In genomic region chr22:44979154-44979553, GRCh38 we compare ENCODE assay signal across 1 cellular context.
TF ChIP-seq lines count a peak whose summit lies in the region.

No MANE protein-coding gene starts in this region.

TF ChIP-seq in WTC11, 78 proteins besides CTCF, POLR2A, EP300 and RAD21 (continued from another document):
- no peak for TF ChIP-seq CDX4 (CRISPR knock-in tag; IDR thresholded peaks at IDR 0.05; ENCODE audit: borderline replicate concordance)
- TF ChIP-seq EMX1 (CRISPR knock-in tag; IDR thresholded peaks at IDR 0.05): no peak
- no peak for TF ChIP-seq FOXJ3 (CRISPR knock-in tag; IDR thresholded peaks at IDR 0.05; ENCODE audit: borderline replicate concordance)
- no peak for TF ChIP-seq JUN (CRISPR knock-in tag; IDR thresholded peaks at IDR 0.05)
- no peak for TF ChIP-seq ETV6 (CRISPR knock-in tag; IDR thresholded peaks at IDR 0.05)
- TF ChIP-seq, protein P1, sequence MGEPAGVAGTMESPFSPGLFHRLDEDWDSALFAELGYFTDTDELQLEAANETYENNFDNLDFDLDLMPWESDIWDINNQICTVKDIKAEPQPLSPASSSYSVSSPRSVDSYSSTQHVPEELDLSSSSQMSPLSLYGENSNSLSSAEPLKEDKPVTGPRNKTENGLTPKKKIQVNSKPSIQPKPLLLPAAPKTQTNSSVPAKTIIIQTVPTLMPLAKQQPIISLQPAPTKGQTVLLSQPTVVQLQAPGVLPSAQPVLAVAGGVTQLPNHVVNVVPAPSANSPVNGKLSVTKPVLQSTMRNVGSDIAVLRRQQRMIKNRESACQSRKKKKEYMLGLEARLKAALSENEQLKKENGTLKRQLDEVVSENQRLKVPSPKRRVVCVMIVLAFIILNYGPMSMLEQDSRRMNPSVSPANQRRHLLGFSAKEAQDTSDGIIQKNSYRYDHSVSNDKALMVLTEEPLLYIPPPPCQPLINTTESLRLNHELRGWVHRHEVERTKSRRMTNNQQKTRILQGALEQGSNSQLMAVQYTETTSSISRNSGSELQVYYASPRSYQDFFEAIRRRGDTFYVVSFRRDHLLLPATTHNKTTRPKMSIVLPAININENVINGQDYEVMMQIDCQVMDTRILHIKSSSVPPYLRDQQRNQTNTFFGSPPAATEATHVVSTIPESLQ (CRISPR knock-in tag; IDR thresholded peaks at IDR 0.05): no peak
- TF ChIP-seq GTF2I (CRISPR knock-in tag; conservative IDR thresholded peaks at IDR 0.05): no peak
- TF ChIP-seq CBFB (CRISPR knock-in tag; IDR thresholded peaks at IDR 0.05; ENCODE audit: low read depth): no peak
- TF ChIP-seq ZBTB43 (CRISPR knock-in tag; IDR thresholded peaks at IDR 0.05): no peak
- no peak for TF ChIP-seq RORB (CRISPR knock-in tag; IDR thresholded peaks at IDR 0.05)
- TF ChIP-seq CREB1 (CRISPR knock-in tag; IDR thresholded peaks at IDR 0.05): no peak
- TF ChIP-seq ZNF416 (CRISPR knock-in tag; IDR thresholded peaks at IDR 0.05): no peak
- no peak for TF ChIP-seq TEAD4 (CRISPR knock-in tag; IDR thresholded peaks at IDR 0.05)
- no peak for TF ChIP-seq ZNF423 (CRISPR knock-in tag; IDR thresholded peaks at IDR 0.05)
- TF ChIP-seq HMGA2 (CRISPR knock-in tag; IDR thresholded peaks at IDR 0.05): no peak
